Comparison of ENCODE assay signal across 19 cellular contexts in the genomic region with DNA sequence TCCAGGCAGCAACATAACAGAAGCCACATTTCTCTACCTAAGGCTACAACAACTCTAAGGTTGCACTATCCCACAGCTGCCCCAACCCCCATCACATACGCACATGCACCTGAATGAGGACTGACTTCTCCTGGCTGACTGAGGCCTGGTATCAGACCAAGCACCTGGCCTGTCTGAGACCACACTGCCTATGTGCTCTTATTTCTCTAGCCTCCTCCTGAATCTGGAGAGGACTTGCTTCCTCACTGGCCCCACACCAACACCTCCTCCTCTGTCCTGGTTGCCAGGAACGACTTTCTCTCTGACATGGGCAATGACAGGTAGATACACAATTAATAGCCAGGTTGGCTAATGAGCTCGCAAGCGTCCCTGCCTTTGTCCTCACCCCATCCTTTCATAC. TPM values are rescaled to one million over a fixed set of nuclear protein-coding genes. Genes with fewer than 3 reads are reported as not detected.
DNase-seq lines count a peak whose midpoint lies in the region; ATAC-seq and TF ChIP-seq lines count a peak whose summit lies in the region.
"Had no signal": no experiment of that assay in that cellular context is flagged by ENCODE, and none has a peak within 500 bp of the region (broad histone marks: within the 10 kb centered on the region; RNA-seq: fewer than 3 reads in every experiment).

No MANE protein-coding gene starts in this region.

- no peaks in the 10 kb centered on the region for H3K9me3 ChIP-seq in Peyer's patch
- no peaks in the 10 kb centered on the region for H3K9me3 ChIP-seq in HAP-1
- H3K9me3 ChIP-seq: BLaER1 treated with 17β-estradiol and CSF1 and Interleukin-3, amounts not matched to agents 10 nM and 100 nM; MG63; upper lobe of right lung had no signal

- DNase-seq in Peyer's patch, result no peak
- DNase-seq in left lobe of liver (ENCODE audit: low spot score), result no peak
- peak; percentile 26 for DNase-seq in posterior vena cava (ENCODE audit: low spot score)
- no peak for DNase-seq in kidney tubule cell (ENCODE audit: low spot score)
- no peak for DNase-seq in HAP-1 (ENCODE audit: low spot score in 2 of 2)
- DNase-seq: activated CD8-positive, alpha-beta T cell treated with anti-CD3 and anti-CD28 coated beads for 36 hours; activated gamma-delta T cell; activated naive CD8-positive, alpha-beta T cell treated with anti-CD3 and anti-CD28 coated beads, Interleukin-2, amount 50 U/mL, for 24 hours; effector memory CD8-positive, alpha-beta T cell; MG63; NCI-H1436 treated with DMSO at 0.1 percent for 48 hours; stimulated activated CD4-positive, alpha-beta T cell treated with anti-CD3 and anti-CD28 coated beads, Interleukin-4, amount 100 ng/mL, for 24 hours; upper lobe of right lung had no signal

- H3K36me3 ChIP-seq in Peyer's patch (no peaks in the 10 kb centered on the region), HAP-1 (replicated peaks) (no peaks in the 10 kb centered on the region)
- H3K36me3 ChIP-seq: BLaER1 treated with 17β-estradiol and CSF1 and Interleukin-3, amounts not matched to agents 10 nM and 100 nM; MG63; upper lobe of right lung had no signal

- ATAC-seq in left lobe of liver (peak; percentile 24), GM21360 (IDR thresholded peaks at IDR 0.05; ENCODE audit: unreplicated experiment) (no peak), GM21786 (IDR thresholded peaks at IDR 0.05; ENCODE audit: unreplicated experiment) (no peak)
- ATAC-seq: activated CD4-positive, CD25-positive, alpha-beta regulatory T cell treated with anti-CD3 and anti-CD28 coated beads, Interleukin-2, amount 50 U/mL, for 24 hours; activated CD8-positive, alpha-beta T cell treated with anti-CD3 and anti-CD28 coated beads for 36 hours; activated naive CD8-positive, alpha-beta T cell treated with anti-CD3 and anti-CD28 coated beads, Interleukin-2, amount 50 U/mL, for 24 hours; effector memory CD8-positive, alpha-beta T cell; HCT116 had no signal

- intact Hi-C loops in posterior vena cava (cut with DNase I), result no loop called here

- in situ Hi-C loops in HAP-1 (cut with MboI; ENCODE audit: low sequenced_read_pairs), result no loop called here

- peaks cover 0 to 33% (median 2%) of the 10 kb centered on the region in 4 donors for H3K4me1 ChIP-seq in Peyer's patch
- H3K4me1 ChIP-seq in HAP-1, result peaks cover 3% of the 10 kb centered on the region; the same call in 1 of the 2 replicates
- H3K4me1 ChIP-seq: upper lobe of right lung had no signal

- TF ChIP-seq POLR2A in Peyer's patch (IDR thresholded peaks at IDR 0.05), result no peak

- no peaks in the 10 kb centered on the region for H3K27me3 ChIP-seq in Peyer's patch
- H3K27me3 ChIP-seq in HAP-1 (ENCODE audit: low read depth), result 0 out of 2 replicates have a peak, but pooled peaks cover 3% of the 10 kb centered on the region
- H3K27me3 ChIP-seq: BLaER1 treated with 17β-estradiol and CSF1 and Interleukin-3, amounts not matched to agents 10 nM and 100 nM; MG63; upper lobe of right lung had no signal

- TF ChIP-seq CTCF in C4-2B (conservative IDR thresholded peaks at IDR 0.05) (no peak), Peyer's patch (IDR thresholded peaks at IDR 0.05) (no peak)

- H3K4me3 ChIP-seq in Peyer's patch, result no peak overlapping the region
- H3K4me3 ChIP-seq in HAP-1, result no peak overlapping the region
- H3K4me3 ChIP-seq: BLaER1 treated with 17β-estradiol and CSF1 and Interleukin-3, amounts not matched to agents 10 nM and 100 nM; MG63; upper lobe of right lung had no signal

- H3K27ac ChIP-seq in C4-2B, result peak overlapping the region; percentile 82
- H3K27ac ChIP-seq in Peyer's patch, result peak overlapping the region in 3 of 4 donors; percentile 67 to 86 (median 85)
- H3K27ac ChIP-seq: BLaER1 treated with 17β-estradiol and CSF1 and Interleukin-3, amounts not matched to agents 10 nM and 100 nM; upper lobe of right lung had no signal

RNA-seq across cellular contexts. Expression of a gene that starts 14.9 kb away (rescaled TPM):
- total RNA-seq in Peyer's patch (100 to 1,000 TPM; 120 to 289 (median 181) TPM), left lobe of liver (91.2 TPM), posterior vena cava (100 to 1,000 TPM; 104 to 105 TPM)

RNA-seq across cellular contexts. Expression of a gene that starts 51.2 kb away (rescaled TPM):
- 10 to 100 TPM; 12.4 to 92.6 (median 36.2) TPM for total RNA-seq in Peyer's patch
- 15.2 TPM for total RNA-seq in left lobe of liver
- 10 to 100 TPM; 24.0 to 29.2 TPM for total RNA-seq in posterior vena cava
